Comparison of ENCODE assay signal across 19 cellular contexts in the genomic region with DNA sequence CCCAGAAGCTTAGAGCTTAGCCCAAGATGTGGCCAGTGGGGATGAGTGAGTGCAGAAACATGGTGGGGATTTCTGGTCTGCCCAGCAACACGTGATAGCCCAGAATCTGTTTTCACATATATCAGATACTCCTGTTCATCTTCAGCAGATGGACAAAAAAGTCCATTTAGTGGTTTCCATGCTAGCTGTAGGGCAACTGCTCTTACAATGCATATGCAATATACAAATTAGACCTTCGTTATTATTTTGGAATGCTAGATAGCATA.
A peak's percentile ranks its signal among the peaks of the same experiment; 100 is the strongest.
DNase-seq lines count a peak whose midpoint lies in the region; ATAC-seq and TF ChIP-seq lines count a peak whose summit lies in the region.
"Had no signal": no experiment of that assay in that cellular context is flagged by ENCODE, and none has a peak within 500 bp of the region (broad histone marks: within the 10 kb centered on the region; RNA-seq: fewer than 3 reads in every experiment).

No MANE protein-coding gene starts in this region.

- no peak overlapping the region for H3K4me3 ChIP-seq in BLaER1 treated with 17β-estradiol and CSF1 and Interleukin-3, amounts not matched to agents 10 nM and 100 nM
- no peak overlapping the region for H3K4me3 ChIP-seq in OCI-LY7 (ENCODE audit: low read depth, low read length, poor library complexity, severe bottlenecking)
- no peak overlapping the region for H3K4me3 ChIP-seq in endodermal cell (ENCODE audit: low read length)
- H3K4me3 ChIP-seq: heart right ventricle, spleen, thyroid gland had no signal

- no peaks in the 10 kb centered on the region for H3K27me3 ChIP-seq in BLaER1 treated with 17β-estradiol and CSF1 and Interleukin-3, amounts not matched to agents 10 nM and 100 nM
- no peaks in the 10 kb centered on the region for H3K27me3 ChIP-seq in endodermal cell (ENCODE audit: control insufficient read depth, insufficient read depth, low read length, poor library complexity, severe bottlenecking)
- H3K27me3 ChIP-seq: heart right ventricle, spleen, thyroid gland had no signal

- H3K79me2 ChIP-seq in OCI-LY7 (ENCODE audit: insufficient read depth, low read depth, low read length): no peaks in the 10 kb centered on the region

- no peaks in the 10 kb centered on the region for H3K27me3 Mint-ChIP-seq in endodermal cell (ENCODE audit: insufficient read depth)

- H3K27ac Mint-ChIP-seq in endodermal cell: no peak overlapping the region
- H3K27ac Mint-ChIP-seq: H9, nephron progenitor cell had no signal

- no peak overlapping the region for H3K4me3 Mint-ChIP-seq in endodermal cell
- H3K4me3 Mint-ChIP-seq: H9, nephron progenitor cell had no signal

- no peaks in the 10 kb centered on the region for H3K9me3 Mint-ChIP-seq in endodermal cell
- H3K9me3 Mint-ChIP-seq: H9 had no signal

- peaks cover 6% of the 10 kb centered on the region for H3K4me1 Mint-ChIP-seq in endodermal cell
- H3K4me1 Mint-ChIP-seq: nephron progenitor cell had no signal

- peak overlapping the region; percentile 76; the same call in 1 of the 2 replicates for H2AFZ ChIP-seq in OCI-LY7 (ENCODE audit: low read length)

- H3K9me3 ChIP-seq in BLaER1 treated with 17β-estradiol and CSF1 and Interleukin-3, amounts not matched to agents 10 nM and 100 nM (replicated peaks in 1 of 11): peaks cover 0 to 6% (median 3%) of the 10 kb centered on the region in 11 experiments; a peak in 8 of 22 replicates
- H3K9me3 ChIP-seq in OCI-LY7 (ENCODE audit: low read length) (0 out of 2 replicates have a peak, but pooled peaks cover 6% of the 10 kb centered on the region), endodermal cell (ENCODE audit: control insufficient read depth, low read length) (no peaks in the 10 kb centered on the region)
- H3K9me3 ChIP-seq: Caco-2, thyroid gland had no signal

- WGBS in endodermal cell (ENCODE audit: insufficient coverage in 1 of 2, insufficient read length in 1 of 2), 2 experiments: 80 to 95% methylated on average over 1 to 2 of the region's 2 CpGs

- no peaks in the 10 kb centered on the region for H3K9me2 ChIP-seq in OCI-LY7 (ENCODE audit: insufficient read depth, low read length)

- CTCF ChIA-PET in OCI-LY7 (lab: Charles Lee; ENCODE audit: unreplicated experiment): interaction anchor here (0.8 to 2.8 kb wide), 2 partner anchors 9 kb away, joined by 5 to 21 read pairs; no protein-coding TSS in a partner anchor

- ATAC-seq in GM19023 (IDR thresholded peaks at IDR 0.05; ENCODE audit: unreplicated experiment): peak; percentile 16
- ATAC-seq in HG02798 (IDR thresholded peaks at IDR 0.05; ENCODE audit: poor library complexity, unreplicated experiment): peak; percentile 16
- no peak for ATAC-seq in GM21423 (IDR thresholded peaks at IDR 0.05; ENCODE audit: unreplicated experiment)
- ATAC-seq: heart right ventricle had no signal

- H3K27ac ChIP-seq in BLaER1 treated with 17β-estradiol and CSF1 and Interleukin-3, amounts not matched to agents 10 nM and 100 nM: peak overlapping the region in 5 of 11 experiments; percentile 7 to 43 (median 26); a peak in 5 of 22 replicates
- H3K27ac ChIP-seq in OCI-LY7 (ENCODE audit: low read depth, low read length, poor library complexity, severe bottlenecking) (no peak overlapping the region), endodermal cell (ENCODE audit: low read depth, low read length) (no peak overlapping the region)
- H3K27ac ChIP-seq: heart right ventricle, spleen, thyroid gland had no signal

- no TSS peak for BruUV-seq in OCI-LY7 (replicated peaks; lab: Mats Ljungman, UMichigan)

- DNase-seq in OCI-LY7 (ENCODE audit: low spot score) (no peak), endodermal cell (no peak), HPDE6-E6E7 (ENCODE audit: extremely low spot score) (no peak)
- DNase-seq in activated naive CD4-positive, alpha-beta T cell treated with Interleukin-2 at 50 U/mL for 16 hours: no peak
- DNase-seq: Caco-2; effector CD8-positive, alpha-beta T cell; H9; heart right ventricle; mesenchymal stem cell; NCI-H1048; NCI-H2107; NCI-H774; nephron progenitor cell; spleen; thyroid gland had no signal

- H3K4me1 ChIP-seq in BLaER1 treated with 17β-estradiol and CSF1 and Interleukin-3, amounts not matched to agents 10 nM and 100 nM: peaks cover 22 to 54% (median 39%) of the 10 kb centered on the region in 10 experiments
- H3K4me1 ChIP-seq in OCI-LY7 (ENCODE audit: insufficient read depth, low read length, poor library complexity, severe bottlenecking) (peaks cover 33% of the 10 kb centered on the region), endodermal cell (ENCODE audit: control insufficient read depth, insufficient read depth, low read length) (no peaks in the 10 kb centered on the region)
- H3K4me1 ChIP-seq: Caco-2, thyroid gland had no signal

- POLR2A ChIA-PET in OCI-LY7 (lab: Charles Lee): interaction anchor here (0.7 to 1.8 kb wide), 11 partner anchors 9 to 187 kb away, joined by 3 to 8 read pairs (median 3); no protein-coding TSS in a partner anchor

- no peaks in the 10 kb centered on the region for H3K36me3 Mint-ChIP-seq in endodermal cell (ENCODE audit: low read depth)

- no peaks in the 10 kb centered on the region for H3K36me3 ChIP-seq in BLaER1 treated with 17β-estradiol and CSF1 and Interleukin-3, amounts not matched to agents 10 nM and 100 nM
- H3K36me3 ChIP-seq in OCI-LY7 (ENCODE audit: insufficient read depth, low read length) (no peaks in the 10 kb centered on the region), endodermal cell (ENCODE audit: control insufficient read depth, insufficient read depth, low read length) (no peaks in the 10 kb centered on the region)
- H3K36me3 ChIP-seq: heart right ventricle, spleen, thyroid gland had no signal

- H3K4me2 ChIP-seq in BLaER1 treated with 17β-estradiol and CSF1 and Interleukin-3, amounts not matched to agents 10 nM and 100 nM: peak overlapping the region in 6 of 11 experiments; percentile 18 to 47 (median 38); a peak in 8 of 22 replicates
- no peak overlapping the region for H3K4me2 ChIP-seq in OCI-LY7 (ENCODE audit: low read length)

- intact Hi-C loops in OCI-LY7 (cut with micrococcal nuclease; ENCODE audit: unreplicated experiment): no loop called here

- no peak for TF ChIP-seq CTCF in OCI-LY7 (conservative IDR thresholded peaks at IDR 0.05; ENCODE audit: low read length)
- TF ChIP-seq CTCF in endodermal cell (conservative IDR thresholded peaks at IDR 0.05): no peak

- no peaks in the 10 kb centered on the region for H4K20me1 ChIP-seq in BLaER1 treated with 17β-estradiol and CSF1 and Interleukin-3, amounts not matched to agents 10 nM and 100 nM
- no peaks in the 10 kb centered on the region for H4K20me1 ChIP-seq in OCI-LY7 (ENCODE audit: insufficient read depth, low read length)

- H3K9ac ChIP-seq in BLaER1 treated with 17β-estradiol and CSF1 and Interleukin-3, amounts not matched to agents 10 nM and 100 nM: no peak overlapping the region
- no peak overlapping the region for H3K9ac ChIP-seq in endodermal cell (ENCODE audit: extremely low read depth, low read length, poor library complexity, severe bottlenecking)
